ENCODE assay signal across 16 cellular contexts in the genomic region with DNA sequence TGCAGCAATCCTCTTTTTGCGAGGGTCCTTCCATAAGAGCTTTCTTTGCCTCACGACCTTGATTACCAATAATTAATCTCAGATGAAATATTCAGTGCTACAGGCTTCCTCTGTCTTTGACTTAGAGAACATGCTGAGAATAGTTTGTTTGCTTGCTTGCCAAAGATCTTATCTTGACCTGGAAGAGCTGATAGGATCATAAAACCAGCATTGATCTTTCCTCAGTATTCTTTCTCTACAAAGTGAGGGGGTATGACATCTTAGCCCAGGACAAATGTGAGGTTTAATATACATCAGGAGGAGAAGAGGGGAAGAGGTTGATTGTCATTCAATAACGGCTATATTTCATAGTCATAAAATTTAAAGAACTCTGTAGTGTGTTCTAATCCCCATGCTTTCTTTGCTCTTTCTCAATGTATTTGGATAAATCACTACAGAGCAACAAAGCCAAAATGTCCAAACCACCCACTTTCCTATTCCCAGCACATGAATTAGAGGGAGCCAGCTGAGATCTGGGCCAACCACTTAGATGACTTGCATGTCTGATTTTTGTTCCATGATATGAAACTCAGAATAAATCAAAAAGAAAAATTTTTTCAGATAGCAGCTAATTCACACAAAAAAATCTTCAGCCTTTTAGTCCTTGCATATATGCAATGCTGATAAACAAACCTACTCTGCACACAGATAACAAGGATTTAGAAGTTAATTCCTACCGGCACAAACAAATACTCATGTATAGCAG. TPM values are rescaled to one million over a fixed set of nuclear protein-coding genes. Genes with fewer than 3 reads are reported as not detected.
DNase-seq lines count a peak whose midpoint lies in the region; TF ChIP-seq lines count a peak whose summit lies in the region.
"Had no signal": no experiment of that assay in that cellular context is flagged by ENCODE, and none has a peak within 500 bp of the region (broad histone marks: within the 10 kb centered on the region; RNA-seq: fewer than 3 reads in every experiment).

No MANE protein-coding gene starts in this region.

- peak overlapping the region; percentile 39 for H3K4me2 ChIP-seq in GM23248 (ENCODE audit: unreplicated experiment)

- no peaks in the 10 kb centered on the region for H3K9me2 ChIP-seq in GM23248 (ENCODE audit: insufficient read depth)

- DNase-seq in GM23248 (peak; percentile 75), coronary artery (ENCODE audit: low spot score) (no peak), inferior parietal cortex (ENCODE audit: extremely low spot score) (peak; percentile 27), stomach (no peak), NCI-H2029 (lab: John Stamatoyannopoulos, UW) (no peak), NCI-H1694 (lab: John Stamatoyannopoulos, UW) (no peak)
- no peak for DNase-seq in activated CD4-positive, alpha-beta T cell treated with anti-CD3 and anti-CD28 coated beads for 48 hours
- no peak for DNase-seq in activated CD4-positive, alpha-beta T cell treated with anti-CD3 and anti-CD28 coated beads for 1 hour
- DNase-seq: amniotic stem cell, BE2C, DMS153, NCI-H1105 treated with DMSO at 0.1 percent for 48 hours, NCI-H526, spleen, T-helper 9 cell had no signal

- TF ChIP-seq CTCF in coronary artery (IDR thresholded peaks at IDR 0.05): no peak
- TF ChIP-seq CTCF in stomach (IDR thresholded peaks at IDR 0.05): no peak

- H3K9ac ChIP-seq in GM23248: peak overlapping the region; percentile 72

- H3K4me3 ChIP-seq in GM23248: no peak overlapping the region
- H3K4me3 ChIP-seq in coronary artery: no peak overlapping the region
- H3K4me3 ChIP-seq in stomach: no peak overlapping the region
- H3K4me3 ChIP-seq: spleen, thyroid gland had no signal

- no peaks in the 10 kb centered on the region for H3K9me3 ChIP-seq in GM23248 (ENCODE audit: low read depth)
- H3K9me3 ChIP-seq in stomach: no peaks in the 10 kb centered on the region
- H3K9me3 ChIP-seq: BE2C, spleen, thyroid gland had no signal

- no peak overlapping the region for H2AFZ ChIP-seq in GM23248

- H3K27ac ChIP-seq in GM23248 (peak overlapping the region; percentile 97), coronary artery (peak overlapping the region; percentile 55 to 67), stomach (peak overlapping the region in 4 of 5 donors; percentile 40 to 60 (median 52))
- H3K27ac ChIP-seq: spleen had no signal

- H3K4me1 ChIP-seq in GM23248 (ENCODE audit: insufficient read depth): peaks cover 69% of the 10 kb centered on the region
- H3K4me1 ChIP-seq in stomach: peaks cover 4 to 24% (median 16%) of the 10 kb centered on the region in 4 donors
- H3K4me1 ChIP-seq: BE2C, spleen had no signal

- H3F3A ChIP-seq in GM23248 (ENCODE audit: insufficient read depth): peaks cover 89% of the 10 kb centered on the region

- H4K20me1 ChIP-seq in GM23248 (ENCODE audit: insufficient read depth): no peaks in the 10 kb centered on the region

- in situ Hi-C loops in GM23248 (cut with MboI): no loop called here

- H3K79me2 ChIP-seq in GM23248 (ENCODE audit: insufficient read depth): peaks cover 97% of the 10 kb centered on the region

- H3K27me3 ChIP-seq in GM23248 (replicated peaks; ENCODE audit: insufficient read depth): no peaks in the 10 kb centered on the region
- no peaks in the 10 kb centered on the region for H3K27me3 ChIP-seq in stomach
- H3K27me3 ChIP-seq: BE2C, spleen, thyroid gland had no signal

- no peak for TF ChIP-seq EP300 in stomach (IDR thresholded peaks at IDR 0.05)

- WGBS in GM23248 (ENCODE audit: low coverage in 1 of 2, low lambda C conversion rate in 2 of 2, missing lambda C conversion rate in 2 of 2), 2 experiments: 20 to 30% methylated on average over 4 of the region's 4 CpGs
- WGBS in stomach, 5 donors: 49 to 61% (median 55%) methylated on average over 4 of the region's 4 CpGs

- H3K36me3 ChIP-seq in GM23248 (ENCODE audit: low read depth) (peaks cover 35% of the 10 kb centered on the region), stomach (peaks cover 17 to 32% (median 30%) of the 10 kb centered on the region in 4 donors)

- intact Hi-C loops in stomach (cut with DNase I; ENCODE audit: low total_unique reads): no loop called here

- no peak for TF ChIP-seq POLR2A in stomach (IDR thresholded peaks at IDR 0.05)

RNA-seq across cellular contexts. Expression of gene IPO9, which starts 50.5 kb away (rescaled TPM):
- total RNA-seq in GM23248 (2014; rRNA removed; shearing (Covaris generic)): 17.6 and 18.3 TPM in 2 replicates
- polyA plus RNA-seq in GM23248 (2016; fragmentation: Nextera tagmentation; extraction: Ambion mirVana): 52.4 and 53.8 TPM in 2 replicates
- 10 to 100 TPM in 2 of 5 donors, 1 to 10 TPM in 3; 5.2 to 27.9 (median 9.9) TPM for total RNA-seq in stomach
- 10 to 100 TPM; 13.5 to 18.6 (median 14.4) TPM for polyA plus RNA-seq in stomach

Comparison
In these comparisons a context has a peak if more than half of its experiments do, and no peak if none do; other contexts are left out.
1. DNase-seq: peak in GM23248 (single experiment) and inferior parietal cortex (single experiment); none in coronary artery (single experiment), stomach (single experiment), activated CD4-positive, alpha-beta T cell treated with anti-CD3 and anti-CD28 coated beads for 48 hours (single experiment), activated CD4-positive, alpha-beta T cell treated with anti-CD3 and anti-CD28 coated beads for 1 hour (single experiment), NCI-H2029 (single experiment) and NCI-H1694 (single experiment).
2. Peak in every context shown above with its lines, with median percentiles within 50 percentile points of each other: H3K27ac ChIP-seq.